Comparison of ENCODE assay signal across 24 cellular contexts in genomic region chr4:127917151-127917550, GRCh38.
"Had no signal": no experiment of that assay in that cellular context is flagged by ENCODE, and none has a peak within 500 bp of the region (broad histone marks: within the 10 kb centered on the region; RNA-seq: fewer than 3 reads in every experiment).

No MANE protein-coding gene starts in this region.

- H3K27ac Mint-ChIP-seq: memory B cell; stimulated activated memory B cell treated with anti-CD40 and anti-IgM and Interleukin-4, amounts not matched to agents 10 μg/mL and 1 μg/mL and 100 μg/mL, for 72 hours; stimulated activated naive CD8-positive, alpha-beta T cell treated with anti-CD3 and anti-CD28 coated beads, Interleukin-15, amount 100 ng/mL, for 72 hours had no signal

- H3K4me3 Mint-ChIP-seq: memory B cell; naive thymus-derived CD4-positive, alpha-beta T cell; stimulated activated memory B cell treated with anti-CD40 and anti-IgM and Interleukin-4, amounts not matched to agents 10 μg/mL and 1 μg/mL and 100 μg/mL, for 72 hours; stimulated activated naive CD8-positive, alpha-beta T cell treated with anti-CD3 and anti-CD28 coated beads, Interleukin-15, amount 100 ng/mL, for 72 hours had no signal

- ATAC-seq: lower lobe of right lung; naive thymus-derived CD4-positive, alpha-beta T cell; right lobe of liver; stimulated activated memory B cell treated with anti-CD40 and anti-IgM and Interleukin-4, amounts not matched to agents 10 μg/mL and 1 μg/mL and 100 μg/mL, for 72 hours; stimulated activated naive CD8-positive, alpha-beta T cell treated with anti-CD3 and anti-CD28 coated beads, Interleukin-15, amount 100 ng/mL, for 72 hours; upper lobe of right lung had no signal

- H3K4me3 ChIP-seq: colonic mucosa, esophagus squamous epithelium, lower lobe of right lung, ovary, right lobe of liver, spleen, testis, tibial nerve, upper lobe of right lung, vagina had no signal

- H3K27me3 Mint-ChIP-seq: memory B cell; stimulated activated memory B cell treated with anti-CD40 and anti-IgM and Interleukin-4, amounts not matched to agents 10 μg/mL and 1 μg/mL and 100 μg/mL, for 72 hours; stimulated activated naive CD8-positive, alpha-beta T cell treated with anti-CD3 and anti-CD28 coated beads, Interleukin-15, amount 100 ng/mL, for 72 hours had no signal

- FAIRE-seq: islet of Langerhans had no signal

- H3K4me1 Mint-ChIP-seq: naive thymus-derived CD4-positive, alpha-beta T cell; stimulated activated memory B cell treated with anti-CD40 and anti-IgM and Interleukin-4, amounts not matched to agents 10 μg/mL and 1 μg/mL and 100 μg/mL, for 72 hours; stimulated activated naive CD8-positive, alpha-beta T cell treated with anti-CD3 and anti-CD28 coated beads, Interleukin-15, amount 100 ng/mL, for 72 hours had no signal

- H3K27ac ChIP-seq: colonic mucosa, esophagus squamous epithelium, lower lobe of right lung, ovary, right lobe of liver, spleen, testis, tibial nerve, upper lobe of right lung, vagina had no signal

- H3K4me1 ChIP-seq: colonic mucosa, esophagus squamous epithelium, lower lobe of right lung, right lobe of liver, spleen, testis, tibial nerve, upper lobe of right lung, vagina had no signal

- H3K36me3 ChIP-seq: colonic mucosa, ovary had no signal

- H3K9me3 Mint-ChIP-seq: memory B cell; stimulated activated memory B cell treated with anti-CD40 and anti-IgM and Interleukin-4, amounts not matched to agents 10 μg/mL and 1 μg/mL and 100 μg/mL, for 72 hours; stimulated activated naive CD8-positive, alpha-beta T cell treated with anti-CD3 and anti-CD28 coated beads, Interleukin-15, amount 100 ng/mL, for 72 hours had no signal

- H3K27me3 ChIP-seq: colonic mucosa, esophagus squamous epithelium, ovary, right lobe of liver, spleen, testis, tibial nerve, upper lobe of right lung, vagina had no signal

- H3K9me3 ChIP-seq: colonic mucosa, esophagus squamous epithelium, lower lobe of right lung, ovary, right lobe of liver, spleen, testis, upper lobe of right lung, vagina had no signal

- DNase-seq: cerebellar nuclear complex; colonic mucosa; dermis blood vessel endothelial cell; esophagus squamous epithelium; head of caudate nucleus; hypothalamus; kidney glomerular epithelial cell; lower lobe of right lung; midbrain; naive thymus-derived CD4-positive, alpha-beta T cell; ovary; right lobe of liver; spleen; stimulated activated CD4-positive, alpha-beta T cell treated with anti-CD3 and anti-CD28 coated beads, Interleukin-15, amount 100 ng/mL, for 24 hours; stimulated activated CD4-positive, alpha-beta T cell treated with anti-CD3 and anti-CD28 coated beads, Interleukin-1b, Interleukin-23, amount 100 ng/mL, for 48 hours; stimulated activated CD4-positive, alpha-beta T cell treated with anti-CD3 and anti-CD28 coated beads, Interleukin-4, amount 100 ng/mL, for 24 hours; stimulated activated naive CD8-positive, alpha-beta T cell treated with anti-CD3 and anti-CD28 coated beads, Interleukin-15, amount 100 ng/mL, for 72 hours; testis; upper lobe of right lung had no signal
